In the genomic region with DNA sequence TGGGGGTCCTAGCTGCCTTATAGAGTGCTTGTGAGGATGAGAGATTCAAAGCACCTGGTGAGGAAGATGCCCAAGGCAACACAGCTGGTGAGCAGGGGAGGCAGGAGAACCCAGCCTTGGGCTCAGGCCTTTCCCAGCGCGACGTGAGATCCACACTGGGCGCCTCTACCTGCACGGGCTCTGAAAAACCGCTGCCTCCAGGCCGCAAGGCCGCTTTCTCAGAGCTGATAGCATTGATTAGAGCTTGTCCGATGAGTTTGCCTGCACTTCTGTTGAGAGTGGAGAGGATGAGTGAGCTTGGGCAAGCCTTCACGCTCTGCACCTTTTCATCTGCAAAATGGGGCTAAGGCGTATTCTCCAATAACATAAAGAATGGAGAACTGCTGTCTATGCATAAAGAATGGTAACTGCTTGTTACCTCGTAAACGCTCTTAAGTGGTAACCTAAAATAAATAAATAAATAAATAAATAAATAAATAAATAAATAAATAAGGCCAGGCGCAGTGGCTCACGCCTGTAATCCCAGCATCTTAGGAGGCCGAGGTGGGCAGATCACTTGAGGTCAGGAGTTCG, we compare ENCODE assay signal across 8 cellular contexts.
A peak's percentile ranks its signal among the peaks of the same experiment; 100 is the strongest.
DNase-seq lines count a peak whose midpoint lies in the region; ATAC-seq and TF ChIP-seq lines count a peak whose summit lies in the region.

No MANE protein-coding gene starts in this region.

- H4K20me1 ChIP-seq in MM.1S (ENCODE audit: insufficient read depth, low read length), result no peaks in the 10 kb centered on the region

- no peaks in the 10 kb centered on the region for H3K9me2 ChIP-seq in MM.1S (replicated peaks; ENCODE audit: insufficient read depth, low read length)

- peaks cover 12% of the 10 kb centered on the region; the same call in 1 of the 2 replicates for H3F3A ChIP-seq in MM.1S (ENCODE audit: insufficient read depth, low read length)

- H3K36me3 Mint-ChIP-seq in nephron (ENCODE audit: low read depth), result peaks cover 34% of the 10 kb centered on the region

- H3K4me3 ChIP-seq in MM.1S (ENCODE audit: low read length) (peak overlapping the region; percentile 78), choroid plexus epithelial cell (ENCODE audit: low read depth, low read length) (peak overlapping the region; percentile 76)

- no peaks in the 10 kb centered on the region for H3K9me3 ChIP-seq in MM.1S (replicated peaks; ENCODE audit: insufficient read depth, low read length)

- TF ChIP-seq CTCF in MM.1S (IDR thresholded peaks at IDR 0.05; ENCODE audit: low read length), result no peak
- no peak for TF ChIP-seq CTCF in choroid plexus epithelial cell (conservative IDR thresholded peaks at IDR 0.05; ENCODE audit: low read depth, low read length)
- TF ChIP-seq CTCF in nephron (IDR thresholded peaks at IDR 0.05; ENCODE audit: unreplicated experiment in 3 of 3), result no peak

- H3K27ac ChIP-seq in MM.1S (ENCODE audit: low read length), result no peak overlapping the region

- H3K4me1 ChIP-seq in MM.1S (ENCODE audit: low read length), result peaks cover 19% of the 10 kb centered on the region

- no peak overlapping the region for H3K27ac Mint-ChIP-seq in nephron

- H3K4me1 Mint-ChIP-seq in nephron, result peaks cover 4% of the 10 kb centered on the region

- ATAC-seq in GM18909 (IDR thresholded peaks at IDR 0.05; ENCODE audit: poor library complexity, unreplicated experiment) (no peak), HG02798 (IDR thresholded peaks at IDR 0.05; ENCODE audit: poor library complexity, unreplicated experiment) (no peak), HG03196 (IDR thresholded peaks at IDR 0.05; ENCODE audit: unreplicated experiment) (no peak)

- H3K9me3 Mint-ChIP-seq in nephron, result no peaks in the 10 kb centered on the region

- peaks cover 9% of the 10 kb centered on the region for H3K79me2 ChIP-seq in MM.1S (ENCODE audit: low read length)

- no peaks in the 10 kb centered on the region for H3K27me3 ChIP-seq in MM.1S (replicated peaks; ENCODE audit: insufficient read depth, low read length)

- peak overlapping the region; percentile 55; the same call in 1 of the 2 replicates for H3K9ac ChIP-seq in MM.1S (ENCODE audit: low read length)

- DNase-seq in COLO668 (lab: John Stamatoyannopoulos, UW; ENCODE audit: unreplicated experiment) (peak; percentile 6), MM.1S (no peak), choroid plexus epithelial cell (ENCODE audit: low read depth) (peak; percentile 8), SW480 (ENCODE audit: low spot score) (no peak)

- no peaks in the 10 kb centered on the region for H3K27me3 Mint-ChIP-seq in nephron (ENCODE audit: low read depth)

- peak overlapping the region; percentile 96; the same call in 1 of the 2 replicates for H3K4me2 ChIP-seq in MM.1S (ENCODE audit: low read depth, low read length)

- H3K36me3 ChIP-seq in MM.1S (replicated peaks; ENCODE audit: insufficient read depth, low read length), result peaks cover 4% of the 10 kb centered on the region

- H3K4me3 Mint-ChIP-seq in nephron, result peak overlapping the region; percentile 85 to 89 (median 86)

- 0 out of 2 replicates have a peak overlapping the region, but pooled peaks have one; percentile 86 for H2AFZ ChIP-seq in MM.1S (ENCODE audit: low read length)

Comparison
In these comparisons a context has a peak if more than half of its experiments do, and no peak if none do; other contexts are left out.
1. DNase-seq: peak in COLO668 (single experiment) and choroid plexus epithelial cell (single experiment); none in MM.1S (single experiment) and SW480 (single experiment).